8 cellular contexts compared by ENCODE assay signal in the genomic region with DNA sequence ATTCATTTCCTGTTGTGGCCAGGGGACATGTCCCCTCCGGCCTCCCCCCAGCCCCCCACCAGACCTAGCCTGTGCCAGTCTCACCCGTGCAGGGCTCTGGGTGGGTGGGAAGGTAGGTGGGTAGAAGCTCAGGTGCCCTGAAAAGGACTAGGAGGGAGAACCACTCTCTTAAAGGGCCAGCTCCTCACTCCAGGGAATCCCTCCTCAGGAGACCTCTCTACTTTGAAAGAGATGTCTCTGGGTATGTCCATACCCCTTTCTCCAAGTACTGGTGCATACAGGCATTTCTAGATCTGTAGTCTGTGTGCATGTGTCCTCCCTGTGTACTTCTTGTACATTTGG.
DNase-seq lines count a peak whose midpoint lies in the region; ATAC-seq lines count a peak whose summit lies in the region.

No MANE protein-coding gene starts in this region.

- ATAC-seq in GM18519 (IDR thresholded peaks at IDR 0.05; ENCODE audit: low FRiP score, unreplicated experiment) (no peak), HG02623 (IDR thresholded peaks at IDR 0.05; ENCODE audit: unreplicated experiment) (no peak)

- peak overlapping the region in 4 of 5 donors; percentile 11 to 79 (median 64) for H3K9ac ChIP-seq in subcutaneous abdominal adipose tissue (ENCODE audit: low read length in 5 of 5)

- peak; percentile 45 for DNase-seq in NCI-H345 (lab: John Stamatoyannopoulos, UW)
- no peak for DNase-seq in NCI-H345 treated with DMSO at 0.1 percent for 48 hours (lab: John Stamatoyannopoulos, UW; ENCODE audit: unreplicated experiment)
- DNase-seq in immature natural killer cell = no peak
- no peak for DNase-seq in NCI-H2081 treated with DMSO at 0.1 percent for 48 hours (lab: John Stamatoyannopoulos, UW)

- H3K9me3 Mint-ChIP-seq in immature natural killer cell = no peaks in the 10 kb centered on the region

- H3K9me3 ChIP-seq in subcutaneous abdominal adipose tissue (ENCODE audit: control insufficient read depth in 5 of 5, low read length in 5 of 5) = no peaks in the 10 kb centered on the region

- peak overlapping the region; percentile 70 for H3K27ac ChIP-seq in angular gyrus (ENCODE audit: low read depth, low read length)
- peak overlapping the region; percentile 82 for H3K27ac ChIP-seq in subcutaneous abdominal adipose tissue (ENCODE audit: low read depth, low read length)

- peaks cover 11 to 25% (median 19%) of the 10 kb centered on the region in 3 donors for H3K27me3 Mint-ChIP-seq in immature natural killer cell (ENCODE audit: low read depth in 3 of 3)

- H3K4me1 Mint-ChIP-seq in immature natural killer cell = peaks cover 10 to 11% of the 10 kb centered on the region in 2 donors

- H3K36me3 Mint-ChIP-seq in immature natural killer cell = no peaks in the 10 kb centered on the region

- no peaks in the 10 kb centered on the region for H3K27me3 ChIP-seq in subcutaneous abdominal adipose tissue (ENCODE audit: control insufficient read depth in 5 of 5, insufficient read depth in 4 of 5, low read length in 5 of 5)

- H3K36me3 ChIP-seq in subcutaneous abdominal adipose tissue (ENCODE audit: control insufficient read depth in 5 of 5, insufficient read depth in 5 of 5, low read length in 5 of 5) = no peaks in the 10 kb centered on the region

- peak overlapping the region; percentile 75 to 99 (median 96) for H3K4me3 ChIP-seq in subcutaneous abdominal adipose tissue (ENCODE audit: low read depth in 1 of 5, low read length in 5 of 5)

- peak overlapping the region; percentile 26 to 59 (median 41) for H3K4me3 Mint-ChIP-seq in immature natural killer cell

- no peak overlapping the region for H3K27ac Mint-ChIP-seq in immature natural killer cell

- peaks cover 6 to 68% (median 50%) of the 10 kb centered on the region in 5 donors for H3K4me1 ChIP-seq in subcutaneous abdominal adipose tissue (ENCODE audit: control insufficient read depth in 5 of 5, insufficient read depth in 5 of 5, low read length in 5 of 5)
